Comparison of ENCODE assay signal across 2 cellular contexts in genomic region chr12:114626-115211, GRCh38.
TF ChIP-seq lines count a peak whose summit lies in the region.

No MANE protein-coding gene starts in this region.

TF ChIP-seq in K562, 482 proteins besides CTCF, POLR2A, EP300 and RAD21 (continues in another document):
- TF ChIP-seq ZNF217 (CRISPR knock-in tag; IDR thresholded peaks at IDR 0.05) (no peak), TCF3 (CRISPR knock-in tag; IDR thresholded peaks at IDR 0.05) (peak; percentile 53; the same call in 1 of the 2 replicates), TSC22D4 (tag; IDR thresholded peaks at IDR 0.05) (no peak), IRF2 (CRISPR knock-in tag; IDR thresholded peaks at IDR 0.05) (no peak), KDM1A (IDR thresholded peaks at IDR 0.05) (peak; percentile 65 to 85; a peak in 3 of 4 replicates), MAFF (IDR thresholded peaks at IDR 0.05; ENCODE audit: low read length) (no peak), CSDE1 (IDR thresholded peaks at IDR 0.05) (no peak), NR4A1 (CRISPR knock-in tag; IDR thresholded peaks at IDR 0.05) (no peak), NR4A1 (tag; IDR thresholded peaks at IDR 0.05) (no peak), TCFL5 (CRISPR knock-in tag; conservative IDR thresholded peaks at IDR 0.05) (no peak), SP2 (IDR thresholded peaks at IDR 0.05; ENCODE audit: extremely low read depth, low read depth, low read length, poor library complexity, severe bottlenecking) (no peak), ZNF140 (CRISPR knock-in tag; IDR thresholded peaks at IDR 0.05) (no peak), CBFA2T3 (IDR thresholded peaks at IDR 0.05) (peak; percentile 75), CAMTA2 (CRISPR knock-in tag; conservative IDR thresholded peaks at IDR 0.05) (no peak), RBM25 (IDR thresholded peaks at IDR 0.05; ENCODE audit: low read depth, low read length, severe bottlenecking) (peak; percentile 95), ZNF277 (CRISPR knock-in tag; IDR thresholded peaks at IDR 0.05; ENCODE audit: borderline replicate concordance) (no peak), MTA1 (IDR thresholded peaks at IDR 0.05; ENCODE audit: borderline replicate concordance) (no peak), CBX8 (IDR thresholded peaks at IDR 0.05; ENCODE audit: borderline replicate concordance, extremely low read depth, low read depth, low read length, poor library complexity, severe bottlenecking) (no peak), STAG1 (CRISPR knock-in tag; IDR thresholded peaks at IDR 0.05; ENCODE audit: borderline replicate concordance) (no peak), RBM39 (optimal IDR thresholded peaks at IDR 0.05; ENCODE audit: low read depth, low read length) (no peak), KDM4B (IDR thresholded peaks at IDR 0.05; ENCODE audit: borderline replicate concordance in 2 of 2, low read depth in 1 of 2) (no peak), GATA2 (CRISPR knock-in tag; IDR thresholded peaks at IDR 0.05) (peak; percentile 32; the same call in 1 of the 2 replicates), TEAD4 (IDR thresholded peaks at IDR 0.05; ENCODE audit: low read length) (0 out of 2 replicates have a peak, but pooled peaks have one; percentile 34), TEAD4 (CRISPR knock-in tag; IDR thresholded peaks at IDR 0.05; ENCODE audit: borderline replicate concordance) (no peak), CBX1 (IDR thresholded peaks at IDR 0.05; ENCODE audit: low read depth) (peak; percentile 47; the same call in 1 of the 2 replicates), HDAC2 (IDR thresholded peaks at IDR 0.05) (peak; percentile 64; the same call in 1 of the 2 replicates), ZKSCAN1 (IDR thresholded peaks at IDR 0.05; ENCODE audit: low read depth, low read length) (no peak), SREBF1 (IDR thresholded peaks at IDR 0.05; ENCODE audit: borderline replicate concordance, low read depth, low read length) (no peak), CBX2 (IDR thresholded peaks at IDR 0.05; ENCODE audit: insufficient read depth, low read length, poor library complexity, severe bottlenecking) (no peak), PML (IDR thresholded peaks at IDR 0.05; ENCODE audit: low read length) (no peak), SMARCC2 (IDR thresholded peaks at IDR 0.05; ENCODE audit: low read depth) (no peak), BRD4 (IDR thresholded peaks at IDR 0.05) (no peak), PHF20 (IDR thresholded peaks at IDR 0.05; ENCODE audit: partially characterized antibody) (peak; percentile 24), CBFA2T2 (conservative IDR thresholded peaks at IDR 0.05) (peak; percentile 44), OTX1 (CRISPR knock-in tag; IDR thresholded peaks at IDR 0.05) (no peak), ZNF184 (CRISPR knock-in tag; IDR thresholded peaks at IDR 0.05) (no peak), ADNP (tag; IDR thresholded peaks at IDR 0.05) (peak; percentile 86), ZNF212 (CRISPR knock-in tag; IDR thresholded peaks at IDR 0.05) (no peak), FOXM1 (IDR thresholded peaks at IDR 0.05; ENCODE audit: low read depth) (0 out of 2 replicates have a peak, but pooled peaks have one; percentile 24), FOXM1 (CRISPR knock-in tag; IDR thresholded peaks at IDR 0.05; ENCODE audit: low read depth) (no peak), RBM34 (IDR thresholded peaks at IDR 0.05; ENCODE audit: borderline replicate concordance, insufficient read depth, low read length) (no peak), NFATC3 (IDR thresholded peaks at IDR 0.05) (no peak), SREBF2 (CRISPR knock-in tag; IDR thresholded peaks at IDR 0.05) (no peak), ETV1 (tag; conservative IDR thresholded peaks at IDR 0.05; ENCODE audit: low read depth) (no peak)
- TF ChIP-seq, protein P1, sequence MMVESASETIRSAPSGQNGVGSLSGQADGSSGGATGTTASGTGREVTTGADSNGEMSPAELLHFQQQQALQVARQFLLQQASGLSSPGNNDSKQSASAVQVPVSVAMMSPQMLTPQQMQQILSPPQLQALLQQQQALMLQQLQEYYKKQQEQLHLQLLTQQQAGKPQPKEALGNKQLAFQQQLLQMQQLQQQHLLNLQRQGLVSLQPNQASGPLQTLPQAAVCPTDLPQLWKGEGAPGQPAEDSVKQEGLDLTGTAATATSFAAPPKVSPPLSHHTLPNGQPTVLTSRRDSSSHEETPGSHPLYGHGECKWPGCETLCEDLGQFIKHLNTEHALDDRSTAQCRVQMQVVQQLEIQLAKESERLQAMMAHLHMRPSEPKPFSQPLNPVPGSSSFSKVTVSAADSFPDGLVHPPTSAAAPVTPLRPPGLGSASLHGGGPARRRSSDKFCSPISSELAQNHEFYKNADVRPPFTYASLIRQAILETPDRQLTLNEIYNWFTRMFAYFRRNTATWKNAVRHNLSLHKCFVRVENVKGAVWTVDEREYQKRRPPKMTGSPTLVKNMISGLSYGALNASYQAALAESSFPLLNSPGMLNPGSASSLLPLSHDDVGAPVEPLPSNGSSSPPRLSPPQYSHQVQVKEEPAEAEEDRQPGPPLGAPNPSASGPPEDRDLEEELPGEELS (CRISPR knock-in tag; IDR thresholded peaks at IDR 0.05; ENCODE audit: borderline replicate concordance): no peak
- TF ChIP-seq, protein P2, sequence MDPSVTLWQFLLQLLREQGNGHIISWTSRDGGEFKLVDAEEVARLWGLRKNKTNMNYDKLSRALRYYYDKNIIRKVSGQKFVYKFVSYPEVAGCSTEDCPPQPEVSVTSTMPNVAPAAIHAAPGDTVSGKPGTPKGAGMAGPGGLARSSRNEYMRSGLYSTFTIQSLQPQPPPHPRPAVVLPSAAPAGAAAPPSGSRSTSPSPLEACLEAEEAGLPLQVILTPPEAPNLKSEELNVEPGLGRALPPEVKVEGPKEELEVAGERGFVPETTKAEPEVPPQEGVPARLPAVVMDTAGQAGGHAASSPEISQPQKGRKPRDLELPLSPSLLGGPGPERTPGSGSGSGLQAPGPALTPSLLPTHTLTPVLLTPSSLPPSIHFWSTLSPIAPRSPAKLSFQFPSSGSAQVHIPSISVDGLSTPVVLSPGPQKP (CRISPR knock-in tag; IDR thresholded peaks at IDR 0.05): no peak

TF ChIP-seq in H1, 55 proteins besides CTCF, POLR2A, EP300 and RAD21:
- TF ChIP-seq SRF (IDR thresholded peaks at IDR 0.05; ENCODE audit: low read depth, low read length) (no peak), USF2 (IDR thresholded peaks at IDR 0.05; ENCODE audit: low read length) (no peak), KDM1A (IDR thresholded peaks at IDR 0.05; ENCODE audit: borderline replicate concordance, low read length) (peak; percentile 94), CHD1 (IDR thresholded peaks at IDR 0.05; ENCODE audit: low read depth, low read length) (no peak), JUN (IDR thresholded peaks at IDR 0.05; ENCODE audit: low read depth, low read length) (no peak), HDAC2 (IDR thresholded peaks at IDR 0.05; ENCODE audit: borderline replicate concordance in 1 of 2, low read depth in 2 of 2, low read length in 2 of 2) (0 out of 4 replicates have a peak, but pooled peaks of 1 of the 2 experiments have one; percentile 31), MAFK (IDR thresholded peaks at IDR 0.05; ENCODE audit: low read depth, low read length) (no peak), GTF2F1 (IDR thresholded peaks at IDR 0.05; ENCODE audit: borderline replicate concordance, low read depth, low read length) (no peak), JUND (IDR thresholded peaks at IDR 0.05; ENCODE audit: low read length) (no peak)
